ENCODE assay signal across 19 cellular contexts in the genomic region with DNA sequence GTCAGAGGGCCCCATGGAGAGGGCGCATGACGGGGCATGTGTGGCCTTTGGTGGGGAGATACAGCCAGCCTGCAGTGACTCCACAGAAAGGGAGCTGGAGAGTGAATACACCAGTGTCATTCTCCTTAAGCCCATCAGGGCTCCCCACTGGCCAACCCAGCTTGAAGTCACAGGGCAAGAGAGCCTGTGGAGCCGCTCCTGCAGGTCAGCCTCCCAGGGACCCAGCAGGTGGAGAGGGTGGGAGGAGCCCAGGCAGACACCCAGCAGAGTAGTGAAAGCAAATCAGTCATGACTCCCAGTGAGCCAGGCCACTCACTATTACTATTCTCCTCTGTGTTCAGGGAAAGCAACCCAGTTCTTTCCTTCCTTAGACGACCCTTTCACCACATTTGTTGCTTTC.
A peak's percentile ranks its signal among the peaks of the same experiment; 100 is the strongest.
DNase-seq lines count a peak whose midpoint lies in the region; ATAC-seq, FAIRE-seq and TF ChIP-seq lines count a peak whose summit lies in the region.
"Had no signal": no experiment of that assay in that cellular context is flagged by ENCODE, and none has a peak within 500 bp of the region (broad histone marks: within the 10 kb centered on the region; RNA-seq: fewer than 3 reads in every experiment).

No MANE protein-coding gene starts in this region.

- no peaks in the 10 kb centered on the region for H3K9me3 ChIP-seq in pancreas
- H3K9me3 ChIP-seq: spleen had no signal

- H3K36me3 ChIP-seq in pancreas = no peaks in the 10 kb centered on the region
- H3K36me3 ChIP-seq: spleen had no signal

- peak; percentile 74 for ATAC-seq in esophagus mucosa
- peak in 3 of 4 donors; percentile 58 to 79 (median 71) for ATAC-seq in pancreas
- no peak for ATAC-seq in GM21526 (IDR thresholded peaks at IDR 0.05; ENCODE audit: low FRiP score, unreplicated experiment)
- ATAC-seq in HG03039 (IDR thresholded peaks at IDR 0.05; ENCODE audit: unreplicated experiment) = no peak

- H3K27me3 ChIP-seq in pancreas = no peaks in the 10 kb centered on the region
- H3K27me3 ChIP-seq: hepatocyte, spleen had no signal

- 74 to 78% methylated on average over 4 of the region's 4 CpGs for WGBS in pancreas, 2 donors

- no peak overlapping the region for H3K4me3 ChIP-seq in pancreas
- H3K4me3 ChIP-seq: hepatocyte, spleen had no signal

- intact Hi-C loops in pancreas (cut with DNase I) = no loop called here

- DNase-seq in DMS153 (lab: John Stamatoyannopoulos, UW) (peak; percentile 5), DMS153 treated with DMSO at 0.1 percent for 48 hours (lab: John Stamatoyannopoulos, UW; ENCODE audit: unreplicated experiment) (no peak), NCI-H510A (lab: John Stamatoyannopoulos, UW) (peak; percentile 59), pancreas (peak in 2 of 6 donors; percentile 23 to 27)
- DNase-seq in stimulated activated naive CD4-positive, alpha-beta T cell treated with Interleukin-2 at 50 U/mL for 16 hours (lab: John Stamatoyannopoulos, UW) = no peak
- DNase-seq: activated CD4-positive, alpha-beta T cell treated with anti-CD3 and anti-CD28 coated beads, Interleukin-2, amount 50 U/mL, for 48 hours; activated naive CD4-positive, alpha-beta T cell treated with anti-CD3 and anti-CD28 coated beads, Interleukin-2, amount 50 U/mL, for 16 hours; activated T-cell treated with anti-CD3 and anti-CD28 coated beads for 4 hours; DMS 273 treated with DMSO at 0.1 percent for 48 hours; kidney; NCI-H1092 treated with DMSO at 0.1 percent for 48 hours; spleen; stimulated activated CD8-positive, alpha-beta memory T cell treated with anti-CD3 and anti-CD28 coated beads, Interleukin-4, amount 100 ng/mL, for 48 hours had no signal

- no peaks in the 10 kb centered on the region for H3K4me1 ChIP-seq in pancreas
- H3K4me1 ChIP-seq: spleen had no signal

- H3K27ac ChIP-seq in pancreas = no peak overlapping the region
- H3K27ac ChIP-seq: 22Rv1, hepatocyte, spleen had no signal

- no peak for FAIRE-seq in pancreas (lab: Jason Lieb, UNC)
- FAIRE-seq: colon had no signal

- TF ChIP-seq CTCF in pancreas (IDR thresholded peaks at IDR 0.05) = no peak

Comparison
In these comparisons a context has a peak if more than half of its experiments do, and no peak if none do; other contexts are left out.
1. DNase-seq: peak in DMS153 (single experiment) and NCI-H510A (single experiment); none in DMS153 treated with DMSO at 0.1 percent for 48 hours (single experiment) and stimulated activated naive CD4-positive, alpha-beta T cell treated with Interleukin-2 at 50 U/mL for 16 hours (single experiment).
2. ATAC-seq: peak in esophagus mucosa (single experiment) and pancreas (3 of 4); none in GM21526 (single experiment) and HG03039 (single experiment).